8 cellular contexts compared by ENCODE assay signal in the genomic region with DNA sequence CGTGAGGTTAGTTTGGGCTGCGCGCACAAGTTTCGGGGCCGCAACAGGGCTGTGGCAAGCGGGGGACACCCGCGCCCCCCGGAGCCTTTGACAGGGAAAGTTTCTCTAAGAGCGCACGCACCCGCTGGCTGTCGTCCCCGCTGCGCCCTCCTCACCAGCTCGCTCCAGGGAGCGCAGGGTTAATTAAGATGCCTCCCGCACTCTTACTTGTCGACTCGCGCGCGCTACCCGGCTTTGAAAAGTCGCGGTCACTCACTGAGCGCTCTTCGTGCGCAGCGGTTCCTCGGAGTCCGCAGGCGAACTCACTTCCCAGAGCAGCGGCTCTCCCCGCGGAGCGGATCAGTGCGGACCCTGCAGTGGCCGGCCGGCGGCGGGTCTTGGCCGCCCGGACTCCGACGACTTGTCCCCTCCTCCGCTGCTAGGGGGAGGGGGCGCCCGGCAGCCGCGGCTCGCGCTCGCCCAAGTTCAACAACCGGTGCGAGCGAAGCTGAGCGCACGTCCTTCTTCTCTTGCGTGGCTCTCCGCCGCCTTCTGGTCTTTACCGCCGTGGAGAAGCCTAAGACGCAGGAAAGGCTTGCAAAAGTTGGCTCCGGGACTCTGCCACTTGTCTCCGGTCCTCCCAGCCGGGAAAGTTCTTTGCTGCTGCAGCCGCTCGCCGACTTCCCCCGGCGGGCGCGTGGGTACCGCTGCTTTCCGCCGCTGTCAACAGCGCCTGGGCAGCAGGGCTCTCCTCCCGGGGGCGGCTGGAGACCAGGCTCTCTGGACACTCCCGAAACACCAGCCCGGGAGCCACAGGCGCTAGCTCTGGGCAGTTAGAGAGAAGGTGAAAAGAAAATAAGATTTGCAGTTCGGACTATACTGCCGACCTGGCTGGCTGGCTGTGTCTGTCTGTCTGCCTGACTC. TPM values are rescaled to one million over a fixed set of nuclear protein-coding genes. Genes with fewer than 3 reads are reported as not detected.
A peak's percentile ranks its signal among the peaks of the same experiment; 100 is the strongest.
DNase-seq lines count a peak whose midpoint lies in the region; ATAC-seq and TF ChIP-seq lines count a peak whose summit lies in the region.

No MANE protein-coding gene starts in this region.

- H3K4me3 Mint-ChIP-seq in stimulated activated naive B cell treated with anti-CD40 and anti-IgM and Interleukin-4, amounts not matched to agents 10 μg/mL and 1 μg/mL and 100 μg/mL, for 72 hours: peak overlapping the region; percentile 90 to 97

- H3K36me3 ChIP-seq in muscle layer of colon (ENCODE audit: insufficient read depth, low read length): no peaks in the 10 kb centered on the region

- TF ChIP-seq CTCF in NB4 (IDR thresholded peaks at IDR 0.05; ENCODE audit: low read depth, low read length): no peak
- TF ChIP-seq CTCF in epithelial cell of proximal tubule (conservative IDR thresholded peaks at IDR 0.05; ENCODE audit: low read depth, low read length): no peak

- peak overlapping the region; percentile 80 for H3K4me3 ChIP-seq in NB4 (ENCODE audit: low read depth, low read length)
- peak overlapping the region; percentile 95 for H3K4me3 ChIP-seq in epithelial cell of proximal tubule (ENCODE audit: low read depth, low read length)
- peak overlapping the region; percentile 83 to 99 for H3K4me3 ChIP-seq in muscle layer of colon (ENCODE audit: low read depth in 1 of 2, low read length in 2 of 2)

- H3K27ac Mint-ChIP-seq in stimulated activated naive B cell treated with anti-CD40 and anti-IgM and Interleukin-4, amounts not matched to agents 10 μg/mL and 1 μg/mL and 100 μg/mL, for 72 hours: peak overlapping the region; percentile 96

- peak overlapping the region; percentile 98 for H3K9ac ChIP-seq in muscle layer of colon (ENCODE audit: low read length)

- H3K36me3 Mint-ChIP-seq in stimulated activated naive B cell treated with anti-CD40 and anti-IgM and Interleukin-4, amounts not matched to agents 10 μg/mL and 1 μg/mL and 100 μg/mL, for 72 hours: peaks cover 27 to 43% of the 10 kb centered on the region in 2 donors

- H3K27me3 ChIP-seq in muscle layer of colon (ENCODE audit: control insufficient read depth in 1 of 2, insufficient read depth in 2 of 2, low read length in 2 of 2): no peaks in the 10 kb centered on the region

- peaks cover 5% of the 10 kb centered on the region in 2 donors for H3K9me3 Mint-ChIP-seq in stimulated activated naive B cell treated with anti-CD40 and anti-IgM and Interleukin-4, amounts not matched to agents 10 μg/mL and 1 μg/mL and 100 μg/mL, for 72 hours

- TF ChIP-seq POLR2A in NB4 (IDR thresholded peaks at IDR 0.05; ENCODE audit: extremely low read depth, insufficient read length): no peak
- no peak for TF ChIP-seq POLR2A in GM18505 (IDR thresholded peaks at IDR 0.05; ENCODE audit: borderline replicate concordance, extremely low read depth, insufficient read depth, insufficient read length)

- peak overlapping the region; percentile 98 for H3K27ac ChIP-seq in muscle layer of colon (ENCODE audit: low read depth, low read length)

- peaks cover 21 to 44% of the 10 kb centered on the region in 2 donors for H3K4me1 Mint-ChIP-seq in stimulated activated naive B cell treated with anti-CD40 and anti-IgM and Interleukin-4, amounts not matched to agents 10 μg/mL and 1 μg/mL and 100 μg/mL, for 72 hours

- ATAC-seq in GM21786 (IDR thresholded peaks at IDR 0.05; ENCODE audit: unreplicated experiment) (peak; percentile 12), GM18505 (IDR thresholded peaks at IDR 0.05; ENCODE audit: unreplicated experiment) (no peak)
- peak; percentile 9 to 12 for ATAC-seq in stimulated activated naive B cell treated with anti-CD40 and anti-IgM and Interleukin-4, amounts not matched to agents 10 μg/mL and 1 μg/mL and 100 μg/mL, for 72 hours (replicated peaks)

- H3K27me3 Mint-ChIP-seq in stimulated activated naive B cell treated with anti-CD40 and anti-IgM and Interleukin-4, amounts not matched to agents 10 μg/mL and 1 μg/mL and 100 μg/mL, for 72 hours: no peaks in the 10 kb centered on the region

- peak; percentile 67 for DNase-seq in ELF-1 (ENCODE audit: low read depth, low spot score)
- peak; percentile 71 for DNase-seq in NB4 (ENCODE audit: low read depth)
- DNase-seq in activated CD4-positive, alpha-beta T cell treated with anti-CD3 and anti-CD28 coated beads, Interleukin-2, amount 50 U/mL, for 24 hours (ENCODE audit: low read depth in 1 of 2, low spot score in 1 of 2): peak; percentile 20 to 24
- no peak for DNase-seq in epithelial cell of proximal tubule (ENCODE audit: low read depth)
- peak; percentile 29 for DNase-seq in stimulated activated naive B cell treated with anti-CD40 and anti-IgM and Interleukin-4, amounts not matched to agents 10 μg/mL and 1 μg/mL and 100 μg/mL, for 72 hours

- no peaks in the 10 kb centered on the region for H3K9me3 ChIP-seq in muscle layer of colon (ENCODE audit: low read length)

- H3K4me1 ChIP-seq in muscle layer of colon (ENCODE audit: insufficient read depth, low read length): peaks cover 21% of the 10 kb centered on the region

RNA-seq across cellular contexts. Expression of a gene that starts 0.5 kb away (rescaled TPM):
- total RNA-seq in epithelial cell of proximal tubule: 89.6 and 91.6 TPM in 2 replicates
